13 cellular contexts compared by ENCODE assay signal in genomic region chr2:3169106-3169870, GRCh38.
DNase-seq lines count a peak whose midpoint lies in the region; ATAC-seq lines count a peak whose summit lies in the region.
"Had no signal": no experiment of that assay in that cellular context is flagged by ENCODE, and none has a peak within 500 bp of the region (broad histone marks: within the 10 kb centered on the region; RNA-seq: fewer than 3 reads in every experiment).

No MANE protein-coding gene starts in this region.

- DNase-seq in NCI-H82 (lab: John Stamatoyannopoulos, UW) (peak; percentile 21), NCI-H82 treated with DMSO at 0.1 percent for 48 hours (lab: John Stamatoyannopoulos, UW; ENCODE audit: unreplicated experiment) (no peak), T1000 (lab: John Stamatoyannopoulos, UW) (peak; percentile 32), glomerular visceral epithelial cell (ENCODE audit: extremely low spot score) (peak; percentile 24), middle frontal gyrus (ENCODE audit: extremely low spot score, low spot score) (no peak), ecto neural progenitor cell (ENCODE audit: low spot score) (no peak)
- no peak for DNase-seq in stimulated activated effector memory CD8-positive, alpha-beta T cell treated with anti-CD3 and anti-CD28 coated beads, Interleukin-12 subunit alpha, Interleukin-12 subunit beta, amount 100 ng/mL, for 72 hours (ENCODE audit: low spot score in 2 of 2)
- DNase-seq in stimulated activated CD4-positive, alpha-beta T cell treated with anti-CD3 and anti-CD28 coated beads, Interleukin-15, amount 100 ng/mL, for 24 hours = no peak
- DNase-seq: heart left ventricle; naive B cell; NK-92 treated with Interleukin-12 subunit alpha and Interleukin-12 subunit beta, amount 100 ng/mL, for 24 hours; stimulated activated CD4-positive, alpha-beta T cell treated with anti-CD3 and anti-CD28 coated beads, Interleukin-1b, Interleukin-23, amount 100 ng/mL, for 48 hours; T-helper 17 cell had no signal

- H3K36me3 Mint-ChIP-seq in stimulated activated effector memory CD8-positive, alpha-beta T cell treated with anti-CD3 and anti-CD28 coated beads, Interleukin-12 subunit alpha, Interleukin-12 subunit beta, amount 100 ng/mL, for 72 hours = peaks cover 28% of the 10 kb centered on the region

- no peak overlapping the region for H3K27ac Mint-ChIP-seq in stimulated activated effector memory CD8-positive, alpha-beta T cell treated with anti-CD3 and anti-CD28 coated beads, Interleukin-12 subunit alpha, Interleukin-12 subunit beta, amount 100 ng/mL, for 72 hours
- H3K27ac Mint-ChIP-seq: T-helper 17 cell had no signal

- peaks cover 4% of the 10 kb centered on the region for H3K9me3 Mint-ChIP-seq in stimulated activated effector memory CD8-positive, alpha-beta T cell treated with anti-CD3 and anti-CD28 coated beads, Interleukin-12 subunit alpha, Interleukin-12 subunit beta, amount 100 ng/mL, for 72 hours

- no peaks in the 10 kb centered on the region for H3K4me1 Mint-ChIP-seq in stimulated activated effector memory CD8-positive, alpha-beta T cell treated with anti-CD3 and anti-CD28 coated beads, Interleukin-12 subunit alpha, Interleukin-12 subunit beta, amount 100 ng/mL, for 72 hours

- H3K4me3 Mint-ChIP-seq in stimulated activated effector memory CD8-positive, alpha-beta T cell treated with anti-CD3 and anti-CD28 coated beads, Interleukin-12 subunit alpha, Interleukin-12 subunit beta, amount 100 ng/mL, for 72 hours = no peak overlapping the region
- H3K4me3 Mint-ChIP-seq: naive B cell, T-helper 17 cell had no signal

- peak; percentile 34 for ATAC-seq in stimulated activated effector memory CD8-positive, alpha-beta T cell treated with anti-CD3 and anti-CD28 coated beads, Interleukin-12 subunit alpha, Interleukin-12 subunit beta, amount 100 ng/mL, for 72 hours
- ATAC-seq: heart left ventricle, T-helper 17 cell had no signal

Comparison
In these comparisons a context has a peak if more than half of its experiments do, and no peak if none do; other contexts are left out.
1. DNase-seq: peak in NCI-H82 (single experiment), T1000 (single experiment) and glomerular visceral epithelial cell (single experiment); none in NCI-H82 treated with DMSO at 0.1 percent for 48 hours (single experiment), stimulated activated effector memory CD8-positive, alpha-beta T cell treated with anti-CD3 and anti-CD28 coated beads, Interleukin-12 subunit alpha, Interleukin-12 subunit beta, amount 100 ng/mL, for 72 hours (0 of 2), middle frontal gyrus (single experiment), stimulated activated CD4-positive, alpha-beta T cell treated with anti-CD3 and anti-CD28 coated beads, Interleukin-15, amount 100 ng/mL, for 24 hours (single experiment) and ecto neural progenitor cell (single experiment).